27 cellular contexts compared by ENCODE assay signal in genomic region chr2:143608758-143609157, GRCh38.
"Had no signal": no experiment of that assay in that cellular context is flagged by ENCODE, and none has a peak within 500 bp of the region (broad histone marks: within the 10 kb centered on the region; RNA-seq: fewer than 3 reads in every experiment).

No MANE protein-coding gene starts in this region.

- ATAC-seq: activated T-cell treated with anti-CD3 and anti-CD28 coated beads, Interleukin-2, amount 50 U/mL, for 72 hours; gastrocnemius medialis; left ventricle myocardium superior; stimulated activated memory B cell treated with anti-CD40 and anti-IgM and Interleukin-4, amounts not matched to agents 10 μg/mL and 1 μg/mL and 100 μg/mL, for 72 hours; stimulated activated naive CD8-positive, alpha-beta T cell treated with anti-CD3 and anti-CD28 coated beads, Interleukin-15, amount 100 ng/mL, for 72 hours had no signal

- H3K36me3 ChIP-seq: colonic mucosa, gastrocnemius medialis, prostate gland, suprapubic skin, tibial artery had no signal

- H3K27ac ChIP-seq: colonic mucosa, gastrocnemius medialis, prostate gland, suprapubic skin, tibial artery had no signal

- H3K4me2 ChIP-seq: smooth muscle cell had no signal

- H3K4me3 Mint-ChIP-seq: activated naive CD8-positive, alpha-beta T cell; activated T-cell treated with anti-CD3 and anti-CD28 coated beads, Interleukin-2, amount 50 U/mL, for 72 hours; stimulated activated memory B cell treated with anti-CD40 and anti-IgM and Interleukin-4, amounts not matched to agents 10 μg/mL and 1 μg/mL and 100 μg/mL, for 72 hours; stimulated activated naive CD8-positive, alpha-beta T cell treated with anti-CD3 and anti-CD28 coated beads, Interleukin-15, amount 100 ng/mL, for 72 hours; T-helper 2 cell treated with Interferon-gamma antibody and Interleukin-4, amounts not matched to agents 5 μg/mL and 100 μg/mL, for 36 hours had no signal

- H3K27ac Mint-ChIP-seq: activated naive CD8-positive, alpha-beta T cell; activated T-cell treated with anti-CD3 and anti-CD28 coated beads, Interleukin-2, amount 50 U/mL, for 72 hours; stimulated activated memory B cell treated with anti-CD40 and anti-IgM and Interleukin-4, amounts not matched to agents 10 μg/mL and 1 μg/mL and 100 μg/mL, for 72 hours; T-helper 2 cell treated with Interferon-gamma antibody and Interleukin-4, amounts not matched to agents 5 μg/mL and 100 μg/mL, for 36 hours had no signal

- H3K79me2 ChIP-seq: hepatocyte had no signal

- H3K9me3 Mint-ChIP-seq: activated T-cell treated with anti-CD3 and anti-CD28 coated beads, Interleukin-2, amount 50 U/mL, for 72 hours; stimulated activated memory B cell treated with anti-CD40 and anti-IgM and Interleukin-4, amounts not matched to agents 10 μg/mL and 1 μg/mL and 100 μg/mL, for 72 hours; stimulated activated naive CD8-positive, alpha-beta T cell treated with anti-CD3 and anti-CD28 coated beads, Interleukin-15, amount 100 ng/mL, for 72 hours; T-helper 2 cell treated with Interferon-gamma antibody and Interleukin-4, amounts not matched to agents 5 μg/mL and 100 μg/mL, for 36 hours had no signal

- H3K4me3 ChIP-seq: colonic mucosa, gastrocnemius medialis, hepatocyte, prostate gland, smooth muscle cell, suprapubic skin, tibial artery had no signal

- H3K27me3 ChIP-seq: colonic mucosa, gastrocnemius medialis, hepatocyte, suprapubic skin, tibial artery had no signal

- H3K9me3 ChIP-seq: colonic mucosa, gastrocnemius medialis, prostate gland, suprapubic skin, tibial artery had no signal

- DNase-seq: activated CD4-positive, alpha-beta T cell treated with anti-CD3 and anti-CD28 coated beads for 4 hours; activated CD4-positive, alpha-beta T cell treated with anti-CD3 and anti-CD28 coated beads, Interleukin-2, amount 50 U/mL, for 4 hours; activated effector memory CD4-positive, alpha-beta T cell treated with Interleukin-2 at 50 U/mL for 16 hours; activated naive CD4-positive, alpha-beta T cell treated with Interleukin-2 at 50 U/mL for 16 hours; activated T-cell treated with anti-CD3 and anti-CD28 coated beads for 4 hours; activated T-cell treated with anti-CD3 and anti-CD28 coated beads, Interleukin-2, amount 50 U/mL, for 72 hours; anterior cingulate cortex; cerebellar nuclear complex; colonic mucosa; effector CD8-positive, alpha-beta T cell; erythroblast; gastrocnemius medialis; islet precursor cell; left ventricle myocardium superior; stimulated activated CD4-positive, alpha-beta T cell treated with anti-CD3 and anti-CD28 coated beads, Interleukin-1b, Interleukin-23, amount 100 ng/mL, for 48 hours; stimulated activated CD4-positive, alpha-beta T cell treated with anti-CD3 and anti-CD28 coated beads, Interleukin-4, amount 100 ng/mL, for 4 hours; stimulated activated CD8-positive, alpha-beta memory T cell treated with anti-CD3 and anti-CD28 coated beads, Interleukin-4, amount 100 ng/mL, for 48 hours; stimulated activated naive CD8-positive, alpha-beta T cell treated with anti-CD3 and anti-CD28 coated beads, Interleukin-15, amount 100 ng/mL, for 72 hours; T-helper 1 cell; tibial artery had no signal

- H3K4me1 ChIP-seq: colonic mucosa, gastrocnemius medialis, prostate gland, suprapubic skin had no signal

- H2AFZ ChIP-seq: hepatocyte had no signal

- H3K27me3 Mint-ChIP-seq: activated naive CD8-positive, alpha-beta T cell; stimulated activated memory B cell treated with anti-CD40 and anti-IgM and Interleukin-4, amounts not matched to agents 10 μg/mL and 1 μg/mL and 100 μg/mL, for 72 hours; stimulated activated naive CD8-positive, alpha-beta T cell treated with anti-CD3 and anti-CD28 coated beads, Interleukin-15, amount 100 ng/mL, for 72 hours had no signal
